ENCODE assay signal across 8 cellular contexts in genomic region chr22:29700949-29701927, GRCh38. TPM values are rescaled to one million over a fixed set of nuclear protein-coding genes. Genes with fewer than 3 reads are reported as not detected.
A peak's percentile ranks its signal among the peaks of the same experiment; 100 is the strongest.
DNase-seq lines count a peak whose midpoint lies in the region; ATAC-seq and TF ChIP-seq lines count a peak whose summit lies in the region.

No MANE protein-coding gene starts in this region.

- POLR2A ChIA-PET in activated CD4-positive, alpha-beta memory T cell treated with anti-CD3 and anti-CD28 coated beads, Interleukin-2, amount 10 ng/mL, durations not matched to agents 7 days and 5 days (lab: Charles Lee), result interaction anchor here (0.8 kb wide), 1 partner anchor 97 kb away, joined by 3 read pairs; no protein-coding TSS in a partner anchor

- CTCF ChIA-PET in activated CD4-positive, alpha-beta memory T cell treated with anti-CD3 and anti-CD28 coated beads, Interleukin-2, amount 10 ng/mL, durations not matched to agents 7 days and 5 days (lab: Charles Lee), result interaction anchor here (0.7 to 2.3 kb wide), 16 partner anchors 10 to 621 kb away, joined by 3 to 16 read pairs (median 4); no protein-coding TSS in a partner anchor

- peak; percentile 58 to 62 for ATAC-seq in activated CD4-positive, CD25-positive, alpha-beta regulatory T cell treated with anti-CD3 and anti-CD28 coated beads, Interleukin-2, amount 50 U/mL, for 24 hours
- ATAC-seq in lower lobe of right lung (peak; percentile 59 to 64), GM19035 (IDR thresholded peaks at IDR 0.05; ENCODE audit: unreplicated experiment) (no peak)

- H3K4me3 ChIP-seq in lower lobe of right lung, result no peak overlapping the region

- peaks cover 24% of the 10 kb centered on the region for H3K4me1 Mint-ChIP-seq in activated CD4-positive, alpha-beta memory T cell treated with anti-CD3 and anti-CD28 coated beads, Interleukin-2, amount 10 ng/mL, durations not matched to agents 7 days and 5 days

- no peak overlapping the region for H3K27ac ChIP-seq in lower lobe of right lung

- H3K27me3 ChIP-seq in lower lobe of right lung (ENCODE audit: low read depth), result peaks cover 5% of the 10 kb centered on the region

- H3K4me3 Mint-ChIP-seq in activated CD4-positive, alpha-beta memory T cell treated with anti-CD3 and anti-CD28 coated beads, Interleukin-2, amount 10 ng/mL, durations not matched to agents 7 days and 5 days, result no peak overlapping the region

- TF ChIP-seq CTCF in lower lobe of right lung (IDR thresholded peaks at IDR 0.05), result no peak

- peaks cover 31% of the 10 kb centered on the region for H3K4me1 ChIP-seq in lower lobe of right lung

- H3K9me3 Mint-ChIP-seq in activated CD4-positive, alpha-beta memory T cell treated with anti-CD3 and anti-CD28 coated beads, Interleukin-2, amount 10 ng/mL, durations not matched to agents 7 days and 5 days, result no peaks in the 10 kb centered on the region

- peak overlapping the region; percentile 65 for H3K27ac Mint-ChIP-seq in activated CD4-positive, alpha-beta memory T cell treated with anti-CD3 and anti-CD28 coated beads, Interleukin-2, amount 10 ng/mL, durations not matched to agents 7 days and 5 days

- no peaks in the 10 kb centered on the region for H3K27me3 Mint-ChIP-seq in activated CD4-positive, alpha-beta memory T cell treated with anti-CD3 and anti-CD28 coated beads, Interleukin-2, amount 10 ng/mL, durations not matched to agents 7 days and 5 days

- H3K36me3 Mint-ChIP-seq in activated CD4-positive, alpha-beta memory T cell treated with anti-CD3 and anti-CD28 coated beads, Interleukin-2, amount 10 ng/mL, durations not matched to agents 7 days and 5 days (ENCODE audit: low read depth), result peaks cover 5% of the 10 kb centered on the region

- peaks cover 7% of the 10 kb centered on the region for H3K36me3 ChIP-seq in lower lobe of right lung

- DNase-seq in activated CD4-positive, CD25-positive, alpha-beta regulatory T cell treated with anti-CD3 and anti-CD28 coated beads, Interleukin-2, amount 50 U/mL, for 72 hours, result no peak
- DNase-seq in NCI-H1092 (lab: John Stamatoyannopoulos, UW) (peak; percentile 77), lower lobe of right lung (no peak), epidermal melanocyte (ENCODE audit: insufficient read length, low spot score) (no peak)
- DNase-seq in activated CD4-positive, alpha-beta memory T cell treated with anti-CD3 and anti-CD28 coated beads, Interleukin-2, amount 10 ng/mL, durations not matched to agents 7 days and 5 days, result peak; percentile 50
- no peak for DNase-seq in stimulated activated naive CD4-positive, alpha-beta T cell treated with Interleukin-2 at 50 U/mL for 16 hours (lab: John Stamatoyannopoulos, UW)

- intact Hi-C loops in lower lobe of right lung (cut with DNase I), result no loop called here

- no peaks in the 10 kb centered on the region for H3K9me3 ChIP-seq in lower lobe of right lung

RNA-seq across cellular contexts. Expression of gene CABP7, which starts 18.6 kb away (rescaled TPM):
- under 1 TPM; 0.08 to 0.13 TPM for total RNA-seq in activated CD4-positive, alpha-beta memory T cell treated with anti-CD3 and anti-CD28 coated beads, Interleukin-2, amount 10 ng/mL, durations not matched to agents 7 days and 5 days
- total RNA-seq in lower lobe of right lung, result not detected

Comparison
In these comparisons a context has a peak if more than half of its experiments do, and no peak if none do; other contexts are left out.
1. DNase-seq: peak in NCI-H1092 (single experiment) and activated CD4-positive, alpha-beta memory T cell treated with anti-CD3 and anti-CD28 coated beads, Interleukin-2, amount 10 ng/mL, durations not matched to agents 7 days and 5 days (single experiment); none in activated CD4-positive, CD25-positive, alpha-beta regulatory T cell treated with anti-CD3 and anti-CD28 coated beads, Interleukin-2, amount 50 U/mL, for 72 hours (single experiment), lower lobe of right lung (single experiment), stimulated activated naive CD4-positive, alpha-beta T cell treated with Interleukin-2 at 50 U/mL for 16 hours (single experiment) and epidermal melanocyte (single experiment).